9 cellular contexts compared by ENCODE assay signal in genomic region chr3:60081381-60082095, GRCh38.
DNase-seq lines count a peak whose midpoint lies in the region; ATAC-seq and TF ChIP-seq lines count a peak whose summit lies in the region.
"Had no signal": no experiment of that assay in that cellular context is flagged by ENCODE, and none has a peak within 500 bp of the region (broad histone marks: within the 10 kb centered on the region; RNA-seq: fewer than 3 reads in every experiment).

No MANE protein-coding gene starts in this region.

- intact Hi-C loops in OCI-LY7 (cut with micrococcal nuclease; ENCODE audit: unreplicated experiment) = loop anchor here (2.0 to 10.0 kb wide), 4 partner anchors 166 to 1647 kb away; partner anchors contain the start of genes FHIT and PDHB
- intact Hi-C loops in esophagus muscularis mucosa (cut with DNase I) = no loop called here

- peaks cover 36% of the 10 kb centered on the region for H3K9me3 Mint-ChIP-seq in activated naive CD4-positive, alpha-beta T cell treated with anti-CD3 and anti-CD28 coated beads, Interleukin-2, amount 10 ng/mL, durations not matched to agents 7 days and 5 days
- H3K9me3 Mint-ChIP-seq in stimulated activated naive B cell treated with anti-CD40 and anti-IgM and Interleukin-4, amounts not matched to agents 10 μg/mL and 1 μg/mL and 100 μg/mL, for 72 hours = peaks cover 4 to 8% of the 10 kb centered on the region in 2 donors

- BruUV-seq in OCI-LY7 (replicated peaks; lab: Mats Ljungman, UMichigan) = no TSS peak

- no peak for TF ChIP-seq EP300 in esophagus muscularis mucosa (IDR thresholded peaks at IDR 0.05)

- peaks cover 38% of the 10 kb centered on the region; the same call in 1 of the 2 replicates for H3K9me3 ChIP-seq in OCI-LY7 (ENCODE audit: low read length)
- peaks cover 0 to 9% (median 3%) of the 10 kb centered on the region in 4 donors for H3K9me3 ChIP-seq in esophagus muscularis mucosa

- peak overlapping the region; percentile 96 for H3K27ac ChIP-seq in OCI-LY7 (ENCODE audit: low read depth, low read length, poor library complexity, severe bottlenecking)
- no peak overlapping the region for H3K27ac ChIP-seq in esophagus muscularis mucosa (replicated peaks in 1 of 4)

- peak overlapping the region; percentile 67 for H3K4me3 ChIP-seq in OCI-LY7 (ENCODE audit: low read depth, low read length, poor library complexity, severe bottlenecking)
- H3K4me3 ChIP-seq in esophagus muscularis mucosa = no peak overlapping the region

- peak overlapping the region; percentile 79 for H3K4me3 Mint-ChIP-seq in activated naive CD4-positive, alpha-beta T cell treated with anti-CD3 and anti-CD28 coated beads, Interleukin-2, amount 10 ng/mL, durations not matched to agents 7 days and 5 days
- peak overlapping the region; percentile 68 to 69 for H3K4me3 Mint-ChIP-seq in stimulated activated naive B cell treated with anti-CD40 and anti-IgM and Interleukin-4, amounts not matched to agents 10 μg/mL and 1 μg/mL and 100 μg/mL, for 72 hours

- no peaks in the 10 kb centered on the region for H3K27me3 Mint-ChIP-seq in activated naive CD4-positive, alpha-beta T cell treated with anti-CD3 and anti-CD28 coated beads, Interleukin-2, amount 10 ng/mL, durations not matched to agents 7 days and 5 days
- H3K27me3 Mint-ChIP-seq in stimulated activated naive B cell treated with anti-CD40 and anti-IgM and Interleukin-4, amounts not matched to agents 10 μg/mL and 1 μg/mL and 100 μg/mL, for 72 hours = no peaks in the 10 kb centered on the region

- POLR2A ChIA-PET in OCI-LY7 (lab: Charles Lee) = interaction anchor here (1.7 kb wide), 1 partner anchor 14 kb away, joined by 5 read pairs; no protein-coding TSS in a partner anchor

- H3K36me3 Mint-ChIP-seq in activated naive CD4-positive, alpha-beta T cell treated with anti-CD3 and anti-CD28 coated beads, Interleukin-2, amount 10 ng/mL, durations not matched to agents 7 days and 5 days = peaks cover 51% of the 10 kb centered on the region
- H3K36me3 Mint-ChIP-seq in stimulated activated naive B cell treated with anti-CD40 and anti-IgM and Interleukin-4, amounts not matched to agents 10 μg/mL and 1 μg/mL and 100 μg/mL, for 72 hours = peaks cover 2 to 13% of the 10 kb centered on the region in 2 donors

- H3K9me2 ChIP-seq in OCI-LY7 (ENCODE audit: insufficient read depth, low read length) = no peaks in the 10 kb centered on the region

- peak overlapping the region; percentile 90 for H3K27ac Mint-ChIP-seq in activated naive CD4-positive, alpha-beta T cell treated with anti-CD3 and anti-CD28 coated beads, Interleukin-2, amount 10 ng/mL, durations not matched to agents 7 days and 5 days
- H3K27ac Mint-ChIP-seq in stimulated activated naive B cell treated with anti-CD40 and anti-IgM and Interleukin-4, amounts not matched to agents 10 μg/mL and 1 μg/mL and 100 μg/mL, for 72 hours = peak overlapping the region; percentile 86

- CTCF ChIA-PET in activated naive CD4-positive, alpha-beta T cell treated with anti-CD3 and anti-CD28 coated beads, Interleukin-2, amount 10 ng/mL, durations not matched to agents 7 days and 5 days (lab: Charles Lee) = interaction anchor here (0.8 kb wide), 1 partner anchor 13 kb away, joined by 3 read pairs; no protein-coding TSS in a partner anchor
- CTCF ChIA-PET in OCI-LY7 (lab: Charles Lee; ENCODE audit: unreplicated experiment) = no interaction called here

- no peak for DNase-seq in activated naive CD4-positive, alpha-beta T cell treated with anti-CD3 and anti-CD28 coated beads, Interleukin-2, amount 10 ng/mL, durations not matched to agents 7 days and 5 days
- no peak for DNase-seq in activated naive CD4-positive, alpha-beta T cell treated with Interleukin-2 at 50 U/mL for 16 hours
- DNase-seq in OCI-LY7 (ENCODE audit: low spot score) (peak; percentile 78), NCI-H1105 (lab: John Stamatoyannopoulos, UW) (no peak), esophagus muscularis mucosa (ENCODE audit: extremely low spot score) (no peak), NCI-H524 (lab: John Stamatoyannopoulos, UW) (no peak)
- no peak for DNase-seq in stimulated activated naive B cell treated with anti-CD40 and anti-IgM and Interleukin-4, amounts not matched to agents 10 μg/mL and 1 μg/mL and 100 μg/mL, for 72 hours
- DNase-seq: occipital lobe had no signal

- no peaks in the 10 kb centered on the region for H3K27me3 ChIP-seq in esophagus muscularis mucosa

- peak overlapping the region; percentile 88 for H3K4me2 ChIP-seq in OCI-LY7 (ENCODE audit: low read length)

- 72% methylated on average over 5 of the region's 5 CpGs for WGBS in esophagus muscularis mucosa

- H3K4me1 Mint-ChIP-seq in activated naive CD4-positive, alpha-beta T cell treated with anti-CD3 and anti-CD28 coated beads, Interleukin-2, amount 10 ng/mL, durations not matched to agents 7 days and 5 days = peaks cover 59% of the 10 kb centered on the region
- H3K4me1 Mint-ChIP-seq in stimulated activated naive B cell treated with anti-CD40 and anti-IgM and Interleukin-4, amounts not matched to agents 10 μg/mL and 1 μg/mL and 100 μg/mL, for 72 hours = peaks cover 30 to 58% of the 10 kb centered on the region in 2 donors

- H3K4me1 ChIP-seq in OCI-LY7 (ENCODE audit: insufficient read depth, low read length, poor library complexity, severe bottlenecking) = peaks cover 65% of the 10 kb centered on the region
- peaks cover 0 to 5% (median 3%) of the 10 kb centered on the region in 4 donors for H3K4me1 ChIP-seq in esophagus muscularis mucosa

- peaks cover 15% of the 10 kb centered on the region; the same call in 1 of the 2 replicates for H3K79me2 ChIP-seq in OCI-LY7 (ENCODE audit: insufficient read depth, low read depth, low read length)

- H4K20me1 ChIP-seq in OCI-LY7 (ENCODE audit: insufficient read depth, low read length) = no peaks in the 10 kb centered on the region

- TF ChIP-seq POLR2A in esophagus muscularis mucosa (IDR thresholded peaks at IDR 0.05; ENCODE audit: low read depth) = no peak

- peak; percentile 65 for ATAC-seq in HG02973 (IDR thresholded peaks at IDR 0.05; ENCODE audit: unreplicated experiment)
- peak; percentile 62 to 69 for ATAC-seq in stimulated activated naive B cell treated with anti-CD40 and anti-IgM and Interleukin-4, amounts not matched to agents 10 μg/mL and 1 μg/mL and 100 μg/mL, for 72 hours (replicated peaks)

- H3K36me3 ChIP-seq in OCI-LY7 (ENCODE audit: insufficient read depth, low read length) = peaks cover 21% of the 10 kb centered on the region
- H3K36me3 ChIP-seq in esophagus muscularis mucosa = no peaks in the 10 kb centered on the region

- H2AFZ ChIP-seq in OCI-LY7 (ENCODE audit: low read length) = peak overlapping the region; percentile 87

- TF ChIP-seq CTCF in OCI-LY7 (conservative IDR thresholded peaks at IDR 0.05; ENCODE audit: low read length) = no peak
- TF ChIP-seq CTCF in esophagus muscularis mucosa (IDR thresholded peaks at IDR 0.05) = no peak
